22 cellular contexts compared by ENCODE assay signal in genomic region chr9:32117291-32117690, GRCh38.
A peak's percentile ranks its signal among the peaks of the same experiment; 100 is the strongest.
DNase-seq lines count a peak whose midpoint lies in the region; TF ChIP-seq lines count a peak whose summit lies in the region.
"Had no signal": no experiment of that assay in that cellular context is flagged by ENCODE, and none has a peak within 500 bp of the region (broad histone marks: within the 10 kb centered on the region; RNA-seq: fewer than 3 reads in every experiment).

No MANE protein-coding gene starts in this region.

- no peak overlapping the region for H3K27ac ChIP-seq in Peyer's patch
- H3K27ac ChIP-seq: BLaER1 had no signal

- H3K4me1 ChIP-seq in Peyer's patch, result no peaks in the 10 kb centered on the region
- H3K4me1 ChIP-seq: BE2C, BLaER1 had no signal

- no peak overlapping the region for H3K4me3 ChIP-seq in Peyer's patch
- H3K4me3 ChIP-seq: BLaER1, GM12878 had no signal

- DNase-seq in HS-5 (ENCODE audit: low read depth) (peak; percentile 51), T1000 (lab: John Stamatoyannopoulos, UW) (peak; percentile 4), Peyer's patch (no peak), cerebellum (ENCODE audit: low spot score) (no peak), activated gamma-delta T cell (lab: John Stamatoyannopoulos, UW) (no peak)
- DNase-seq: 8988T; ACHN; BE2C; C1 segment of cervical spinal cord; CD4-positive, alpha-beta memory T cell; CD4-positive, CD25-positive, alpha-beta regulatory T cell; CD8-positive, alpha-beta memory T cell; COR-L47; DMS 273 treated with DMSO at 0.1 percent for 48 hours; DMS153; DMS53; DMS79; DND-41; EL; GDM1 had no signal

- no peaks in the 10 kb centered on the region for H3K36me3 ChIP-seq in Peyer's patch
- H3K36me3 ChIP-seq: BE2C, BLaER1 had no signal

- H3K27me3 ChIP-seq in Peyer's patch, result no peaks in the 10 kb centered on the region
- H3K27me3 ChIP-seq: BE2C, BLaER1 had no signal

- no peak for TF ChIP-seq CTCF in Peyer's patch (IDR thresholded peaks at IDR 0.05)

- no peaks in the 10 kb centered on the region for H3K9me3 ChIP-seq in Peyer's patch
- H3K9me3 ChIP-seq: BE2C, BLaER1 had no signal

- TF ChIP-seq POLR2A in Peyer's patch (IDR thresholded peaks at IDR 0.05), result no peak

Comparison
In these comparisons a context has a peak if more than half of its experiments do, and no peak if none do; other contexts are left out.
1. DNase-seq: peak in HS-5 (single experiment) and T1000 (single experiment); none in Peyer's patch (0 of 3), cerebellum (single experiment) and activated gamma-delta T cell (single experiment).